In the genomic region with DNA sequence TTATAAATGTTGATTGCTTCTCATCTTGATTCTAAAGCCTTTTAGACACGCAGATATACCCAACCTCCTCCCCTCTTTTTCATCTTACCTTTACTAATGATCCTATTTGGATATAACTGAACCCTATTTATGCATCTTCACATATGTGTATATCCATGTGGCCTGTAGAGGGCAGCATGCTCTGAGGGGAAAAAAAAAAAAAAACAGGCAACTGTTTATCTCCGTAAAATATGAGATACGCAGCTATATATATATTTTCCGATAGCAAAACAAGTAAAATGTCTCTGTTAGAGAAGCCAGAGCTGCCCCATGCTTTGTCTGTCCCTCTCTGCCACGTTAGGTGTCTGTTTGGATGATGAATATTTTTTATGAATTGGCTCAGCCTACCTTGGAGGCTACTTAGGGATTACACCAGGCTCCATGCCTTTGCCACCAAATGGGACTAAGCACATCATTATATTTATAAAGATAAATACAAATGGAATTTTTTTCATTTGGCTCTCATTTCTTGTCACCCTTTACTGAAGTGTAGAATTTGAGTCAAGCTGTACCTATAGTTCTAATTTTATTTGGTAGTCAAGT, we compare ENCODE assay signal across 8 cellular contexts.
DNase-seq lines count a peak whose midpoint lies in the region; ATAC-seq and TF ChIP-seq lines count a peak whose summit lies in the region.

No MANE protein-coding gene starts in this region.

- H3K4me1 Mint-ChIP-seq in activated CD4-positive, alpha-beta T cell treated with anti-CD3 and anti-CD28 coated beads for 36 hours = peaks cover 22% of the 10 kb centered on the region
- 0 out of 2 replicates have a peak, but pooled peaks cover 9% of the 10 kb centered on the region for H3K4me1 Mint-ChIP-seq in HFFc6 (ENCODE audit: low read depth)
- peaks cover 16% of the 10 kb centered on the region for H3K4me1 Mint-ChIP-seq in activated CD8-positive, alpha-beta T cell treated with anti-CD3 and anti-CD28 coated beads for 36 hours (ENCODE audit: low read depth)

- H4K20me1 ChIP-seq in smooth muscle cell (ENCODE audit: low read depth) = no peaks in the 10 kb centered on the region

- no peak overlapping the region for H3K9ac ChIP-seq in smooth muscle cell (ENCODE audit: low read depth)

- H3F3A ChIP-seq in smooth muscle cell (ENCODE audit: low read depth) = no peaks in the 10 kb centered on the region

- peak overlapping the region; percentile 80 for H3K4me2 ChIP-seq in smooth muscle cell

- H3K27me3 ChIP-seq in heart right ventricle = no peaks in the 10 kb centered on the region
- no peaks in the 10 kb centered on the region for H3K27me3 ChIP-seq in smooth muscle cell (ENCODE audit: low read depth)

- TF ChIP-seq CTCF in HFFc6 (IDR thresholded peaks at IDR 0.05) (peak; percentile 95), heart right ventricle (IDR thresholded peaks at IDR 0.05) (peak; percentile 63 to 89 (median 82)), smooth muscle cell (IDR thresholded peaks at IDR 0.05; ENCODE audit: borderline replicate concordance, insufficient read depth, poor library complexity, severe bottlenecking) (peak; percentile 80)
- peak; percentile 85 for TF ChIP-seq CTCF in activated CD8-positive, alpha-beta T cell treated with anti-CD3 and anti-CD28 coated beads for 36 hours (IDR thresholded peaks at IDR 0.05)

- no peak overlapping the region for H3K27ac Mint-ChIP-seq in activated CD4-positive, alpha-beta T cell treated with anti-CD3 and anti-CD28 coated beads for 36 hours
- H3K27ac Mint-ChIP-seq in HFFc6 = no peak overlapping the region
- H3K27ac Mint-ChIP-seq in activated CD8-positive, alpha-beta T cell treated with anti-CD3 and anti-CD28 coated beads for 36 hours = no peak overlapping the region

- no peak overlapping the region for H3K4me3 Mint-ChIP-seq in activated CD4-positive, alpha-beta T cell treated with anti-CD3 and anti-CD28 coated beads for 36 hours
- peak overlapping the region; percentile 69 for H3K4me3 Mint-ChIP-seq in HFFc6
- H3K4me3 Mint-ChIP-seq in activated CD8-positive, alpha-beta T cell treated with anti-CD3 and anti-CD28 coated beads for 36 hours = peak overlapping the region; percentile 7

- H3K4me1 ChIP-seq in heart right ventricle (peaks cover 0 to 21% (median 9%) of the 10 kb centered on the region in 9 donors), smooth muscle cell (ENCODE audit: low read depth) (no peaks in the 10 kb centered on the region)

- intact Hi-C loops in activated CD4-positive, alpha-beta T cell treated with anti-CD3 and anti-CD28 coated beads for 36 hours (cut with DNase I, micrococcal nuclease) = loop anchor here (1.0 to 10.0 kb wide), 4 partner anchors 175 to 695 kb away; a partner anchor contains a TSS
- intact Hi-C loops in activated CD8-positive, alpha-beta T cell treated with anti-CD3 and anti-CD28 coated beads for 36 hours (cut with micrococcal nuclease) = loop anchor here (10.0 kb wide), 3 partner anchors 175 to 795 kb away; a partner anchor contains a TSS
- intact Hi-C loops in heart right ventricle (cut with DNase I) = loop anchor here (2.0 to 10.0 kb wide), 12 partner anchors 173 to 795 kb away; a partner anchor contains a TSS

- H3K27me3 Mint-ChIP-seq in activated CD4-positive, alpha-beta T cell treated with anti-CD3 and anti-CD28 coated beads for 36 hours = no peaks in the 10 kb centered on the region
- no peaks in the 10 kb centered on the region for H3K27me3 Mint-ChIP-seq in HFFc6 (ENCODE audit: insufficient read depth)
- H3K27me3 Mint-ChIP-seq in activated CD8-positive, alpha-beta T cell treated with anti-CD3 and anti-CD28 coated beads for 36 hours = peaks cover 2% of the 10 kb centered on the region

- H3K4me3 ChIP-seq in heart right ventricle (peak overlapping the region in 7 of 10 donors; percentile 6 to 44 (median 36)), smooth muscle cell (peak overlapping the region; percentile 42)

- H3K9me3 Mint-ChIP-seq in activated CD4-positive, alpha-beta T cell treated with anti-CD3 and anti-CD28 coated beads for 36 hours (ENCODE audit: low read depth) = no peaks in the 10 kb centered on the region
- H3K9me3 Mint-ChIP-seq in HFFc6 = no peaks in the 10 kb centered on the region
- no peaks in the 10 kb centered on the region for H3K9me3 Mint-ChIP-seq in activated CD8-positive, alpha-beta T cell treated with anti-CD3 and anti-CD28 coated beads for 36 hours

- no peaks in the 10 kb centered on the region for H3K36me3 ChIP-seq in heart right ventricle
- H3K36me3 ChIP-seq in smooth muscle cell (ENCODE audit: low read depth) = no peaks in the 10 kb centered on the region

- 3 to 9% methylated on average over 5 of the region's 5 CpGs for WGBS in heart right ventricle, 2 donors
- 27% methylated on average over 5 of the region's 5 CpGs for WGBS in smooth muscle cell (ENCODE audit: low lambda C conversion rate)

- POLR2A ChIA-PET in activated CD4-positive, alpha-beta T cell treated with anti-CD3 and anti-CD28 coated beads for 36 hours (lab: Charles Lee) = no interaction called here
- POLR2A ChIA-PET in activated CD8-positive, alpha-beta T cell treated with anti-CD3 and anti-CD28 coated beads for 36 hours (lab: Charles Lee) = interaction anchor here (0.7 kb wide), 1 partner anchor 852 kb away, joined by 3 read pairs; no protein-coding TSS in a partner anchor

- DNase-seq in activated CD4-positive, alpha-beta T cell treated with anti-CD3 and anti-CD28 coated beads for 36 hours = peak; percentile 14
- no peak for DNase-seq in activated CD4-positive, alpha-beta T cell treated with anti-CD3 and anti-CD28 coated beads, Interleukin-2, amount 50 U/mL, for 48 hours
- DNase-seq in HFFc6 (no peak), NCI-H187 treated with DMSO at 0.1 percent for 48 hours (lab: John Stamatoyannopoulos, UW) (peak; percentile 38), heart right ventricle (no peak), smooth muscle cell (lab: John Stamatoyannopoulos, UW; ENCODE audit: unreplicated experiment) (no peak)
- peak; percentile 8 for DNase-seq in activated CD8-positive, alpha-beta T cell treated with anti-CD3 and anti-CD28 coated beads for 36 hours
- no peak for DNase-seq in stimulated activated CD4-positive, alpha-beta T cell treated with anti-CD3 and anti-CD28 coated beads, Interleukin-12 subunit alpha, Interleukin-12 subunit beta, amount 100 ng/mL, for 4 hours

- H3K36me3 Mint-ChIP-seq in activated CD4-positive, alpha-beta T cell treated with anti-CD3 and anti-CD28 coated beads for 36 hours (ENCODE audit: low read depth) = no peaks in the 10 kb centered on the region
- 0 out of 2 replicates have a peak, but pooled peaks cover 3% of the 10 kb centered on the region for H3K36me3 Mint-ChIP-seq in HFFc6 (ENCODE audit: low read depth)
- H3K36me3 Mint-ChIP-seq in activated CD8-positive, alpha-beta T cell treated with anti-CD3 and anti-CD28 coated beads for 36 hours (ENCODE audit: low read depth) = no peaks in the 10 kb centered on the region

- no peaks in the 10 kb centered on the region for H3K79me2 ChIP-seq in smooth muscle cell (ENCODE audit: low read depth)

- no peaks in the 10 kb centered on the region for H3K9me3 ChIP-seq in heart right ventricle
- H3K9me3 ChIP-seq in smooth muscle cell (replicated peaks; ENCODE audit: low read depth) = no peaks in the 10 kb centered on the region

- peak overlapping the region; percentile 77 for H2AFZ ChIP-seq in smooth muscle cell (ENCODE audit: low read depth)

- CTCF ChIA-PET in activated CD4-positive, alpha-beta T cell treated with anti-CD3 and anti-CD28 coated beads for 36 hours (lab: Charles Lee) = interaction anchor here (0.5 to 2.0 kb wide), 10 partner anchors 8 to 217 kb away, joined by 3 to 8 read pairs (median 3); no protein-coding TSS in a partner anchor
- CTCF ChIA-PET in activated CD8-positive, alpha-beta T cell treated with anti-CD3 and anti-CD28 coated beads for 36 hours (lab: Charles Lee) = interaction anchor here (0.8 to 1.8 kb wide), 7 partner anchors 9 to 1357 kb away, joined by 3 to 6 read pairs (median 5); no protein-coding TSS in a partner anchor

- peak; percentile 51 for ATAC-seq in activated CD4-positive, alpha-beta T cell treated with anti-CD3 and anti-CD28 coated beads for 36 hours
- ATAC-seq in activated CD8-positive, alpha-beta T cell treated with anti-CD3 and anti-CD28 coated beads for 36 hours = peak; percentile 51
- ATAC-seq in heart right ventricle = peak; percentile 28 to 73 (median 64)

- peak overlapping the region in 4 of 10 donors; percentile 29 to 62 (median 40) for H3K27ac ChIP-seq in heart right ventricle
- H3K27ac ChIP-seq in smooth muscle cell (ENCODE audit: low read depth) = no peak overlapping the region

Comparison
In these comparisons a context has a peak if more than half of its experiments do, and no peak if none do; other contexts are left out.
1. DNase-seq: peak in activated CD4-positive, alpha-beta T cell treated with anti-CD3 and anti-CD28 coated beads for 36 hours (single experiment), NCI-H187 treated with DMSO at 0.1 percent for 48 hours (single experiment) and activated CD8-positive, alpha-beta T cell treated with anti-CD3 and anti-CD28 coated beads for 36 hours (single experiment); none in activated CD4-positive, alpha-beta T cell treated with anti-CD3 and anti-CD28 coated beads, Interleukin-2, amount 50 U/mL, for 48 hours (0 of 2), HFFc6 (single experiment), heart right ventricle (0 of 2), smooth muscle cell (single experiment) and stimulated activated CD4-positive, alpha-beta T cell treated with anti-CD3 and anti-CD28 coated beads, Interleukin-12 subunit alpha, Interleukin-12 subunit beta, amount 100 ng/mL, for 4 hours (single experiment).
2. Peak in every context shown above with its lines, with median percentiles within 50 percentile points of each other: ATAC-seq and CTCF ChIP-seq.